In genomic region chr11:74311352-74311926, GRCh38 we compare ENCODE assay signal across 8 cellular contexts. TPM values are rescaled to one million over a fixed set of nuclear protein-coding genes. Genes with fewer than 3 reads are reported as not detected.
DNase-seq lines count a peak whose midpoint lies in the region; ATAC-seq and TF ChIP-seq lines count a peak whose summit lies in the region.

P4HA3 (minus strand) TSS chr11:74311640; CDS start chr11:74311611, 29 bp downstream.

- H3K4me1 Mint-ChIP-seq in GM23338, result peaks cover 8% of the 10 kb centered on the region
- peaks cover 7% of the 10 kb centered on the region for H3K4me1 Mint-ChIP-seq in activated naive CD8-positive, alpha-beta T cell (ENCODE audit: low read depth)

- peak within 1 kb of the TSS; percentile 83 for H3K4me2 ChIP-seq in GM23338

- H3K9me2 ChIP-seq in GM23338 (ENCODE audit: insufficient read depth), result no peaks in the 10 kb centered on the region

- H3K36me3 ChIP-seq in GM23338 (ENCODE audit: insufficient read depth), result no peaks in the 10 kb centered on the region

- peaks cover 30% of the 10 kb centered on the region for H3K27me3 ChIP-seq in GM23338 (ENCODE audit: insufficient read depth)

- H3K27me3 Mint-ChIP-seq in GM23338 (ENCODE audit: insufficient read depth, low read depth, poor library complexity), result peaks cover 12% of the 10 kb centered on the region
- H3K27me3 Mint-ChIP-seq in activated naive CD8-positive, alpha-beta T cell, result peaks cover 24% of the 10 kb centered on the region

- no peaks in the 10 kb centered on the region for H3K4me1 ChIP-seq in GM23338 (ENCODE audit: insufficient read depth)

- no peaks in the 10 kb centered on the region for H3K36me3 Mint-ChIP-seq in GM23338 (ENCODE audit: low read depth)
- H3K36me3 Mint-ChIP-seq in activated naive CD8-positive, alpha-beta T cell, result peaks cover 6% of the 10 kb centered on the region

- H3F3A ChIP-seq in GM23338 (replicated peaks; ENCODE audit: low read depth), result no peaks in the 10 kb centered on the region

- peak; percentile 98 for ATAC-seq in GM23338
- ATAC-seq in left cardiac atrium, result peak; percentile 98 to 99
- no peak for ATAC-seq in HG02852 (IDR thresholded peaks at IDR 0.05; ENCODE audit: unreplicated experiment)

- no peak within 1 kb of the TSS for H3K27ac ChIP-seq in GM23338 (ENCODE audit: low read depth)

- H4K20me1 ChIP-seq in GM23338 (replicated peaks; ENCODE audit: insufficient read depth), result no peaks in the 10 kb centered on the region

- H3K79me2 ChIP-seq in GM23338 (replicated peaks; ENCODE audit: insufficient read depth), result no peaks in the 10 kb centered on the region

- DNase-seq in GM23338 (ENCODE audit: low spot score), result peak; percentile 87
- DNase-seq in RPMI7951 (ENCODE audit: low read depth), result peak; percentile 44
- peak; percentile 79 for DNase-seq in left cardiac atrium
- DNase-seq in retina, result peak; percentile 56
- DNase-seq in superior temporal gyrus (ENCODE audit: extremely low spot score), result no peak
- no peak for DNase-seq in NCI-H526 treated with DMSO at 0.1 percent for 48 hours (lab: John Stamatoyannopoulos, UW)

- no peak for TF ChIP-seq CTCF in GM23338 (conservative IDR thresholded peaks at IDR 0.05; ENCODE audit: low read depth in 2 of 2)

- intact Hi-C loops in left cardiac atrium (cut with DNase I), result no loop called here

- H3K9me3 Mint-ChIP-seq in GM23338, result 0 out of 3 replicates have a peak, but pooled peaks cover under 1% of the 10 kb centered on the region
- H3K9me3 Mint-ChIP-seq in activated naive CD8-positive, alpha-beta T cell (ENCODE audit: low read depth), result peaks cover 5% of the 10 kb centered on the region

- peak within 1 kb of the TSS; percentile 100 for H2AFZ ChIP-seq in GM23338

- peak within 1 kb of the TSS; percentile 70 for H3K4me3 Mint-ChIP-seq in GM23338
- H3K4me3 Mint-ChIP-seq in activated naive CD8-positive, alpha-beta T cell, result peak within 1 kb of the TSS; percentile 73

- H3K4me3 ChIP-seq in GM23338, result peak within 1 kb of the TSS; percentile 61

- H3K27ac Mint-ChIP-seq in GM23338, result no peak within 1 kb of the TSS
- no peak within 1 kb of the TSS for H3K27ac Mint-ChIP-seq in activated naive CD8-positive, alpha-beta T cell

TF ChIP-seq in GM23338, 12 proteins besides CTCF, POLR2A, EP300 and RAD21 (continues in another document):
- no peak for TF ChIP-seq ZNF331 (CRISPR knock-in tag; IDR thresholded peaks at IDR 0.05; ENCODE audit: low read depth)
- TF ChIP-seq JUNB (IDR thresholded peaks at IDR 0.05; ENCODE audit: unreplicated experiment), result no peak
- no peak for TF ChIP-seq NANOG (IDR thresholded peaks at IDR 0.05; ENCODE audit: borderline replicate concordance)
- TF ChIP-seq ETS1 (IDR thresholded peaks at IDR 0.05), result no peak
- TF ChIP-seq POLR2AphosphoS5 (IDR thresholded peaks at IDR 0.05; ENCODE audit: low read depth), result no peak
- TF ChIP-seq EZH2phosphoT487 (IDR thresholded peaks at IDR 0.05; ENCODE audit: unreplicated experiment), result no peak
- TF ChIP-seq, protein P1, sequence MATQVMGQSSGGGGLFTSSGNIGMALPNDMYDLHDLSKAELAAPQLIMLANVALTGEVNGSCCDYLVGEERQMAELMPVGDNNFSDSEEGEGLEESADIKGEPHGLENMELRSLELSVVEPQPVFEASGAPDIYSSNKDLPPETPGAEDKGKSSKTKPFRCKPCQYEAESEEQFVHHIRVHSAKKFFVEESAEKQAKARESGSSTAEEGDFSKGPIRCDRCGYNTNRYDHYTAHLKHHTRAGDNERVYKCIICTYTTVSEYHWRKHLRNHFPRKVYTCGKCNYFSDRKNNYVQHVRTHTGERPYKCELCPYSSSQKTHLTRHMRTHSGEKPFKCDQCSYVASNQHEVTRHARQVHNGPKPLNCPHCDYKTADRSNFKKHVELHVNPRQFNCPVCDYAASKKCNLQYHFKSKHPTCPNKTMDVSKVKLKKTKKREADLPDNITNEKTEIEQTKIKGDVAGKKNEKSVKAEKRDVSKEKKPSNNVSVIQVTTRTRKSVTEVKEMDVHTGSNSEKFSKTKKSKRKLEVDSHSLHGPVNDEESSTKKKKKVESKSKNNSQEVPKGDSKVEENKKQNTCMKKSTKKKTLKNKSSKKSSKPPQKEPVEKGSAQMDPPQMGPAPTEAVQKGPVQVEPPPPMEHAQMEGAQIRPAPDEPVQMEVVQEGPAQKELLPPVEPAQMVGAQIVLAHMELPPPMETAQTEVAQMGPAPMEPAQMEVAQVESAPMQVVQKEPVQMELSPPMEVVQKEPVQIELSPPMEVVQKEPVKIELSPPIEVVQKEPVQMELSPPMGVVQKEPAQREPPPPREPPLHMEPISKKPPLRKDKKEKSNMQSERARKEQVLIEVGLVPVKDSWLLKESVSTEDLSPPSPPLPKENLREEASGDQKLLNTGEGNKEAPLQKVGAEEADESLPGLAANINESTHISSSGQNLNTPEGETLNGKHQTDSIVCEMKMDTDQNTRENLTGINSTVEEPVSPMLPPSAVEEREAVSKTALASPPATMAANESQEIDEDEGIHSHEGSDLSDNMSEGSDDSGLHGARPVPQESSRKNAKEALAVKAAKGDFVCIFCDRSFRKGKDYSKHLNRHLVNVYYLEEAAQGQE (IDR thresholded peaks at IDR 0.05; ENCODE audit: unreplicated experiment), result no peak
- TF ChIP-seq STAT1 (IDR thresholded peaks at IDR 0.05; ENCODE audit: unreplicated experiment), result no peak
- TF ChIP-seq ZNF114 (CRISPR knock-in tag; IDR thresholded peaks at IDR 0.05), result no peak
- TF ChIP-seq EZH2 (IDR thresholded peaks at IDR 0.05; ENCODE audit: low read depth, unreplicated experiment), result no peak

RNA-seq across cellular contexts. Expression of gene P4HA3, which starts in this region (rescaled TPM):
- 0.12 TPM in 1 of 2 replicates, not detected in the other for total RNA-seq in GM23338 (2014; rRNA removed; shearing (Covaris generic))
- polyA plus RNA-seq in GM23338 (2016; fragmentation: Nextera tagmentation; extraction: Ambion mirVana), result 0.08 TPM in 1 of 2 replicates, not detected in the other
- 5.2 and 7.7 TPM in 2 replicates for total RNA-seq in RPMI7951 (2014; rRNA removed; shearing (Covaris generic))
- under 1 TPM; 0.31 to 0.38 TPM for total RNA-seq in left cardiac atrium

Comparison
In these comparisons a context has a peak if more than half of its experiments do, and no peak if none do; other contexts are left out.
1. Peak in DNase-seq, ATAC-seq, H3K4me3 ChIP-seq and H3K4me2 ChIP-seq in GM23338; RNA of the gene not detected or under 1 TPM.
2. Peak in DNase-seq and ATAC-seq in left cardiac atrium; RNA of the gene not detected or under 1 TPM.
3. DNase-seq: peak in RPMI7951 (single experiment) and retina (single experiment); none in superior temporal gyrus (single experiment) and NCI-H526 treated with DMSO at 0.1 percent for 48 hours (single experiment).